10 cellular contexts compared by ENCODE assay signal in the genomic region with DNA sequence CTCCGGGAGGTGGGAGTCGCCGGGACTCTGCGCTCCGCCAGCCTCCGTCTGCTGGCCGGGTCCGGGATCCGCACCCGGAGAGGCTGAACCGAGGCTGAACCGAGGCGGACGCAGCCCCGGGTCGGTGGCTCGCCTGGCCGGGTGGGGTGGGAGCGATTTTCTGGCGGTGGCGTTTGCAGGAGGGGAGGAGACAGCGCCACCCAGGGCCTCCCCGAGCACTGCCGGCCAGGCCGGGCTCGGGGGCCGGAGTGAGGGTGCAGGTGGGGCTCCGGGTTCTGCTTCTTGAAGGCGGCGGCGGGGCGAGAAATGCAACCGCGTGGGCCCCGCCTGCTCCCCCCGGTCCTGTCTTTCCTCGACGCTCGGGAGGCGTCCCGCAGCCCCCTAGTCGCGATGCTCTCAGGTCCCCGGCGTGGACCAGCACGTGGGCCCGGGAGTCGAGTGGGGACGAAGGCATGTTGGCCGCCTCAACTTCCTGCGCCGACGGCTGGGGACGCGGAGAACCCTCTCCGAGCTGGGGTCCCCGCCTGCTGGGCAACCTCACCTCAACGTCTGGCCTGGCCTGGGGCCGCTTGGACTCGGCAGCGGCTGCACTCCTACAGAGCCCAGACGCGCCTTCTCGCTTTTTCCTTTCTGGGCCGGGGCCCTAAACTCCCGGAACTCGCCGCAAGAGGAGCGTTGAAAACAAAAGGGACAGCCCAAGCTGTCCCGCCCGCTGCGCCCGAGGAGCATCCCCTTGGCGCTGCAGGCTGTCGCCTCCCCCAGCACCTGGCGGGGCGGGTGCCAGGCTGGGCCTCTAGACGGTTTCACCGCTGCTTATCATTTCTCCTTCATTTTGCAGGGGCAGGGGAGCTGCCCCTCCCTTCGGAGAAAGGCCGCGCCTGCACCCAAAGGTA. TPM values are rescaled to one million over a fixed set of nuclear protein-coding genes. Genes with fewer than 3 reads are reported as not detected.
A peak's percentile ranks its signal among the peaks of the same experiment; 100 is the strongest.
DNase-seq lines count a peak whose midpoint lies in the region; ATAC-seq, FAIRE-seq and TF ChIP-seq lines count a peak whose summit lies in the region.
"Had no signal": no experiment of that assay in that cellular context is flagged by ENCODE, and none has a peak within 500 bp of the region (broad histone marks: within the 10 kb centered on the region; RNA-seq: fewer than 3 reads in every experiment).

No MANE protein-coding gene starts in this region.

- peaks cover 100% of the 10 kb centered on the region for H3K27me3 ChIP-seq in left ventricle myocardium inferior (ENCODE audit: low read depth)
- H3K27me3 ChIP-seq in ascending aorta: peaks cover 40% of the 10 kb centered on the region
- H3K27me3 ChIP-seq in upper lobe of right lung: peaks cover 100% of the 10 kb centered on the region

- DNase-seq in left ventricle myocardium inferior (no peak), left ventricle myocardium superior (no peak), ascending aorta (ENCODE audit: low spot score in 2 of 2) (no peak), left colon (peak in 1 of 2 donors; percentile 8), upper lobe of right lung (no peak), SK-N-DZ (ENCODE audit: low spot score) (no peak), frontal cortex (ENCODE audit: low spot score in 2 of 2) (no peak)
- DNase-seq: central memory CD4-positive, alpha-beta T cell had no signal

- H3K4me3 ChIP-seq in left ventricle myocardium inferior (peak overlapping the region; percentile 45), ascending aorta (peak overlapping the region; percentile 43 to 44), upper lobe of right lung (peak overlapping the region; percentile 3)

- TF ChIP-seq CTCF in left ventricle myocardium inferior (IDR thresholded peaks at IDR 0.05; ENCODE audit: borderline replicate concordance) (no peak), ascending aorta (IDR thresholded peaks at IDR 0.05) (peak in 1 of 3 experiments; percentile 6), upper lobe of right lung (IDR thresholded peaks at IDR 0.05) (peak; percentile 10)

- intact Hi-C loops in left ventricle myocardium inferior (cut with micrococcal nuclease) (no loop called here), left ventricle myocardium superior (cut with micrococcal nuclease) (no loop called here), ascending aorta (cut with DNase I) (no loop called here), left colon (cut with DNase I, micrococcal nuclease) (loop anchor here in 1 of 2 donors (10.0 kb wide), 1 partner anchor 359 kb away; no protein-coding TSS in a partner anchor), upper lobe of right lung (cut with DNase I) (no loop called here)

- H3K9me3 ChIP-seq in left ventricle myocardium inferior (replicated peaks) (no peaks in the 10 kb centered on the region), ascending aorta (no peaks in the 10 kb centered on the region), upper lobe of right lung (no peaks in the 10 kb centered on the region)

- no peak for ATAC-seq in left ventricle myocardium superior
- ATAC-seq in left colon: peak; percentile 28
- ATAC-seq in upper lobe of right lung: peak; percentile 16
- no peak for ATAC-seq in HG03196 (IDR thresholded peaks at IDR 0.05; ENCODE audit: unreplicated experiment)

- H3K36me3 ChIP-seq in left ventricle myocardium inferior (no peaks in the 10 kb centered on the region), ascending aorta (no peaks in the 10 kb centered on the region), upper lobe of right lung (no peaks in the 10 kb centered on the region)

- no peak overlapping the region for H3K27ac ChIP-seq in left ventricle myocardium inferior (replicated peaks)
- no peak overlapping the region for H3K27ac ChIP-seq in ascending aorta
- H3K27ac ChIP-seq in upper lobe of right lung: no peak overlapping the region

- no peak for FAIRE-seq in frontal cortex (lab: Jason Lieb, UNC)

- peaks cover 39% of the 10 kb centered on the region for H3K4me1 ChIP-seq in left ventricle myocardium inferior
- H3K4me1 ChIP-seq in ascending aorta: peaks cover 5 to 27% of the 10 kb centered on the region in 2 donors
- H3K4me1 ChIP-seq in upper lobe of right lung: peaks cover 32% of the 10 kb centered on the region

RNA-seq across cellular contexts. Expression of a gene that starts 25.2 kb away (rescaled TPM):
- total RNA-seq in left ventricle myocardium inferior (not detected), left ventricle myocardium superior (not detected), ascending aorta (not detected), left colon (not detected), upper lobe of right lung (not detected), frontal cortex (1.2 TPM)
- not detected in 2 replicates for polyA plus RNA-seq in SK-N-DZ (2014; cell fraction: cytosol; rRNA removed)
- not detected in 2 replicates for polyA plus RNA-seq in SK-N-DZ (2014; cell fraction: nucleus; rRNA removed)
- total RNA-seq: posterior vena cava had no signal

RNA-seq across cellular contexts. Expression of a gene that starts 34.0 kb away (rescaled TPM):
- total RNA-seq in left ventricle myocardium inferior (not detected), left ventricle myocardium superior (not detected), ascending aorta (not detected), left colon (not detected), upper lobe of right lung (not detected), frontal cortex (not detected)
- polyA plus RNA-seq in SK-N-DZ (2014; cell fraction: cytosol; rRNA removed): not detected in 2 replicates
- not detected in 2 replicates for polyA plus RNA-seq in SK-N-DZ (2014; cell fraction: nucleus; rRNA removed)
- total RNA-seq: posterior vena cava had no signal

Comparison
In these comparisons a context has a peak if more than half of its experiments do, and no peak if none do; other contexts are left out.
1. ATAC-seq: peak in left colon (single experiment) and upper lobe of right lung (single experiment); none in left ventricle myocardium superior (single experiment) and HG03196 (single experiment).
2. Peak in every context shown above with its lines, with median percentiles within 50 percentile points of each other: H3K4me3 ChIP-seq.